ENCODE assay signal across 7 cellular contexts in genomic region chr2:149334156-149334555, GRCh38.
"Had no signal": no experiment of that assay in that cellular context is flagged by ENCODE, and none has a peak within 500 bp of the region (broad histone marks: within the 10 kb centered on the region; RNA-seq: fewer than 3 reads in every experiment).

No MANE protein-coding gene starts in this region.

- H3K4me3 ChIP-seq: GM23338 had no signal

- H3K27ac Mint-ChIP-seq: GM23338, H9, IgD-negative memory B cell had no signal

- DNase-seq: H9, HCEC 1CT had no signal

- H3K4me3 Mint-ChIP-seq: GM23338, H9, IgD-negative memory B cell had no signal

- H3K27ac ChIP-seq: HL-60, KMS-11 had no signal

- ATAC-seq: GM23338, HepG2 had no signal

- H3K36me3 Mint-ChIP-seq: IgD-negative memory B cell had no signal
